Comparison of ENCODE assay signal across 8 cellular contexts in genomic region chr1:27603320-27603961, GRCh38. TPM values are rescaled to one million over a fixed set of nuclear protein-coding genes. Genes with fewer than 3 reads are reported as not detected.
DNase-seq lines count a peak whose midpoint lies in the region; ATAC-seq and TF ChIP-seq lines count a peak whose summit lies in the region.

No MANE protein-coding gene starts in this region.

- H3K4me3 ChIP-seq in DOHH2 (ENCODE audit: low read length) (peak overlapping the region; percentile 81), IMR-90 (ENCODE audit: insufficient read depth, low read depth, low read length) (peak overlapping the region; percentile 97)

- dilution Hi-C loops in IMR-90 (cut with HindIII; ENCODE audit: low sequenced_read_pairs, unreplicated experiment), result no loop called here

- peak overlapping the region in 1 of 2 experiments; percentile 74; a peak in 2 of 4 replicates for H4K8ac ChIP-seq in IMR-90 (ENCODE audit: low read depth in 2 of 2, low read length in 2 of 2)

- H3K36me3 ChIP-seq in DOHH2 (ENCODE audit: control insufficient read depth, low read length), result no peaks in the 10 kb centered on the region
- no peaks in the 10 kb centered on the region for H3K36me3 ChIP-seq in IMR-90 (ENCODE audit: control insufficient read depth, insufficient read depth, low read length)

- peak overlapping the region; percentile 60 for H2BK120ac ChIP-seq in IMR-90 (ENCODE audit: low read depth, low read length)

- peak overlapping the region; percentile 75 for H4K91ac ChIP-seq in IMR-90 (ENCODE audit: insufficient read depth, low read depth, low read length)

- no peaks in the 10 kb centered on the region for H3K9me3 Mint-ChIP-seq in nephron

- peaks cover 11 to 40% of the 10 kb centered on the region in 2 experiments; a peak in 3 of 4 replicates for H3K79me1 ChIP-seq in IMR-90 (ENCODE audit: low read depth in 1 of 2, low read length in 2 of 2)

- H2AK9ac ChIP-seq in IMR-90 (replicated peaks; ENCODE audit: low read depth, low read length, poor library complexity), result peak overlapping the region; percentile 95

- H4K20me1 ChIP-seq in DOHH2 (ENCODE audit: control insufficient read depth, insufficient read depth, low read depth, low read length) (no peaks in the 10 kb centered on the region; the same call in 1 of the 2 replicates), IMR-90 (ENCODE audit: insufficient read depth, low read length) (peaks cover 42% of the 10 kb centered on the region)

- peak overlapping the region; percentile 68 for H4K5ac ChIP-seq in IMR-90 (ENCODE audit: low read depth, low read length)

- H3K9me3 ChIP-seq in DOHH2 (ENCODE audit: control insufficient read depth, insufficient read depth, low read length) (no peaks in the 10 kb centered on the region), IMR-90 (ENCODE audit: control insufficient read depth, insufficient read depth, low read length) (no peaks in the 10 kb centered on the region)

- no peak overlapping the region for H2BK20ac ChIP-seq in IMR-90 (ENCODE audit: low read depth, low read length)

- peak overlapping the region; percentile 97 for H3K4ac ChIP-seq in IMR-90 (ENCODE audit: low read depth, low read length)

- H3K27me3 ChIP-seq in DOHH2 (ENCODE audit: control insufficient read depth, low read length) (no peaks in the 10 kb centered on the region), IMR-90 (ENCODE audit: control insufficient read depth, insufficient read depth, low read length) (no peaks in the 10 kb centered on the region)

- peak overlapping the region; percentile 66 for H3K27ac ChIP-seq in DOHH2 (ENCODE audit: low read depth, low read length)
- peak overlapping the region; percentile 92 for H3K27ac ChIP-seq in IMR-90 (ENCODE audit: insufficient read depth, low read length)

- peak overlapping the region; percentile 99 for H3K14ac ChIP-seq in IMR-90 (replicated peaks; ENCODE audit: low read depth, low read length)

- peaks cover 55% of the 10 kb centered on the region for H3K4me1 Mint-ChIP-seq in nephron

- TF ChIP-seq POLR2A in IMR-90 (IDR thresholded peaks at IDR 0.05; ENCODE audit: low read depth, low read length), result no peak

- H3K79me2 ChIP-seq in DOHH2 (ENCODE audit: control insufficient read depth, low read length), result peaks cover 21% of the 10 kb centered on the region

- H3K4me2 ChIP-seq in DOHH2 (ENCODE audit: low read length) (peak overlapping the region; percentile 79), IMR-90 (ENCODE audit: low read depth, low read length) (peak overlapping the region; percentile 82)

- peak overlapping the region; percentile 97 for H2AFZ ChIP-seq in IMR-90 (replicated peaks; ENCODE audit: low read length, poor library complexity)

- no peak for DNase-seq in IMR-90
- peak; percentile 49 for DNase-seq in activated CD4-positive, CD25-positive, alpha-beta regulatory T cell treated with anti-CD3 and anti-CD28 coated beads, Interleukin-2, amount 50 U/mL, for 72 hours

- peaks cover 18% of the 10 kb centered on the region for H3F3A ChIP-seq in DOHH2 (ENCODE audit: control insufficient read depth, insufficient read depth)

- ATAC-seq in IMR-90 (ENCODE audit: low read depth), result peak; percentile 22
- peak; percentile 9 for ATAC-seq in esophagus mucosa
- no peak for ATAC-seq in HG03342 (IDR thresholded peaks at IDR 0.05; ENCODE audit: unreplicated experiment)
- no peak for ATAC-seq in HG02798 (IDR thresholded peaks at IDR 0.05; ENCODE audit: poor library complexity, unreplicated experiment)
- ATAC-seq in GM18511 (IDR thresholded peaks at IDR 0.05; ENCODE audit: unreplicated experiment), result no peak

- no TSS peak for BruUV-seq in IMR-90 (replicated peaks; lab: Mats Ljungman, UMichigan)

- H2BK15ac ChIP-seq in IMR-90 (ENCODE audit: low read depth, low read length), result 0 out of 3 replicates have a peak overlapping the region, but pooled peaks have one; percentile 18

- POLR2A ChIA-PET in IMR-90 (lab: Charles Lee; ENCODE audit: unreplicated experiment), result interaction anchor here (0.6 kb wide), 1 partner anchor 55 kb away, joined by 3 read pairs; no protein-coding TSS in a partner anchor

- intact Hi-C loops in IMR-90 (cut with micrococcal nuclease), result loop anchor here (2.0 to 5.0 kb wide), 2 partner anchors 47 to 116 kb away; no protein-coding TSS in a partner anchor

- peak overlapping the region; percentile 99 for H3K23ac ChIP-seq in IMR-90 (ENCODE audit: low read depth, low read length)

- H3K9ac ChIP-seq in IMR-90 (ENCODE audit: low read depth, low read length), result peak overlapping the region; percentile 92

- no peak for TF ChIP-seq RAD21 in IMR-90 (IDR thresholded peaks at IDR 0.05; ENCODE audit: low read length)

- peak overlapping the region; percentile 89 to 97 (median 96) for H3K4me3 Mint-ChIP-seq in nephron

- H3K56ac ChIP-seq in IMR-90 (ENCODE audit: extremely low read depth, insufficient read depth, low read length), result peak overlapping the region; percentile 79

- no peaks in the 10 kb centered on the region for H3K9me2 ChIP-seq in DOHH2 (replicated peaks; ENCODE audit: control insufficient read depth, low read length)

- TF ChIP-seq CTCF in DOHH2 (IDR thresholded peaks at IDR 0.05; ENCODE audit: low read depth, low read length, poor library complexity, severe bottlenecking) (no peak), IMR-90 (conservative IDR thresholded peaks at IDR 0.05; ENCODE audit: low read depth, low read length) (no peak), nephron (IDR thresholded peaks at IDR 0.05; ENCODE audit: unreplicated experiment in 3 of 3) (no peak)

- H2BK5ac ChIP-seq in IMR-90 (ENCODE audit: low read depth, low read length, poor library complexity, severe bottlenecking), result peak overlapping the region; percentile 95

- CTCF ChIA-PET in IMR-90 (lab: Yijun Ruan, JAX), result interaction anchor here (1.3 to 2.6 kb wide), 3 partner anchors 47 to 303 kb away, joined by 4 to 13 read pairs (median 5); no protein-coding TSS in a partner anchor

- H3K18ac ChIP-seq in IMR-90 (ENCODE audit: low read depth, low read length), result peak overlapping the region; percentile 80

- H2AK5ac ChIP-seq in IMR-90 (ENCODE audit: low read depth, low read length), result peak overlapping the region; percentile 86

- peaks cover 5% of the 10 kb centered on the region for H3K9me1 ChIP-seq in IMR-90 (ENCODE audit: insufficient read depth, low read length)

- no peaks in the 10 kb centered on the region for H3K36me3 Mint-ChIP-seq in nephron (ENCODE audit: low read depth)

- in situ Hi-C loops in IMR-90 (cut with MboI; ENCODE audit: low sequenced_read_pairs), result no loop called here

- H3K27ac Mint-ChIP-seq in nephron, result peak overlapping the region in 2 of 3 experiments; percentile 95 to 97

- H3K4me1 ChIP-seq in DOHH2 (ENCODE audit: control insufficient read depth, low read length) (peaks cover 69% of the 10 kb centered on the region), IMR-90 (ENCODE audit: control insufficient read depth, insufficient read depth, low read length) (peaks cover 22% of the 10 kb centered on the region)

- WGBS in IMR-90 (ENCODE audit: extremely low coverage in 2 of 2, insufficient read length in 1 of 2), 2 experiments, result 0% methylated on average over 2 of the region's 51 CpGs; no CpG with 5 or more reads in 1 of the 2 experiments

- no peaks in the 10 kb centered on the region for H3K27me3 Mint-ChIP-seq in nephron (ENCODE audit: low read depth)

TF ChIP-seq in IMR-90, 13 proteins besides CTCF, POLR2A, EP300 and RAD21:
- TF ChIP-seq MXI1 (IDR thresholded peaks at IDR 0.05; ENCODE audit: borderline replicate concordance, low read depth, low read length) (peak; percentile 87; the same call in 1 of the 2 replicates), CHD1 (IDR thresholded peaks at IDR 0.05; ENCODE audit: low read depth, low read length) (no peak), USF2 (IDR thresholded peaks at IDR 0.05; ENCODE audit: low read depth, low read length) (no peak), CEBPB (IDR thresholded peaks at IDR 0.05; ENCODE audit: low read depth, low read length) (no peak), MAZ (IDR thresholded peaks at IDR 0.05; ENCODE audit: borderline replicate concordance, low read depth, low read length) (no peak), MAFK (IDR thresholded peaks at IDR 0.05; ENCODE audit: low read depth, low read length) (no peak), RCOR1 (IDR thresholded peaks at IDR 0.05; ENCODE audit: insufficient replicate concordance, low read length) (no peak)

RNA-seq across cellular contexts. Expression of gene AHDC1, which starts 0.5 kb away (rescaled TPM):
- total RNA-seq in IMR-90 (2012; rRNA removed) (1.7 and 2.0 TPM in 2 replicates), esophagus mucosa (51.7 TPM)
- 11.6 and 16.1 TPM in 2 replicates for polyA plus RNA-seq in IMR-90 (2012; rRNA removed)
- polyA plus RNA-seq in IMR-90 (2012; cell fraction: cytosol; rRNA removed), result 4.9 and 11.5 TPM in 2 replicates
- polyA plus RNA-seq in IMR-90 (2012; cell fraction: nucleus; rRNA removed; ENCODE audit: low replicate concordance), result 25.9 and 46.8 TPM in 2 replicates

RNA-seq across cellular contexts. Expression of gene FGR, which starts 31.5 kb away (rescaled TPM):
- not detected in 2 replicates for total RNA-seq in IMR-90 (2012; rRNA removed)
- polyA plus RNA-seq in IMR-90 (2012; rRNA removed), result not detected in 2 replicates
- polyA plus RNA-seq in IMR-90 (2012; cell fraction: cytosol; rRNA removed), result not detected in 2 replicates
- polyA plus RNA-seq in IMR-90 (2012; cell fraction: nucleus; rRNA removed; ENCODE audit: low replicate concordance), result 0.08 TPM in 1 of 2 replicates, not detected in the other
- total RNA-seq in esophagus mucosa, result 1.3 TPM

Comparison
In these comparisons a context has a peak if more than half of its experiments do, and no peak if none do; other contexts are left out.
1. ATAC-seq: peak in IMR-90 (single experiment) and esophagus mucosa (single experiment); none in HG03342 (single experiment), HG02798 (single experiment) and GM18511 (single experiment).
2. RNA of gene AHDC1, which starts 0.5 kb away (total RNA-seq): 51.7 TPM in esophagus mucosa (single experiment); 1.7 to 2.0 TPM in IMR-90; every median in the first group is over 10 times any median in the second.